7 cellular contexts compared by ENCODE assay signal in genomic region chr7:6590645-6591110, GRCh38. TPM values are rescaled to one million over a fixed set of nuclear protein-coding genes. Genes with fewer than 3 reads are reported as not detected.
DNase-seq lines count a peak whose midpoint lies in the region; ATAC-seq and TF ChIP-seq lines count a peak whose summit lies in the region.

No MANE protein-coding gene starts in this region.

- ATAC-seq in GM18867 (IDR thresholded peaks at IDR 0.05; ENCODE audit: unreplicated experiment) = peak; percentile 19
- ATAC-seq in HG03342 (IDR thresholded peaks at IDR 0.05; ENCODE audit: unreplicated experiment) = peak; percentile 23
- peak in 1 of 2 donors; percentile 26 for ATAC-seq in activated naive CD4-positive, alpha-beta T cell treated with anti-CD3 and anti-CD28 coated beads, Interleukin-2, amount 50 U/mL, for 72 hours

- no peak for TF ChIP-seq CTCF in suprapubic skin (IDR thresholded peaks at IDR 0.05)

- H3K36me3 ChIP-seq in suprapubic skin = peaks cover 35% of the 10 kb centered on the region

- H3K36me3 Mint-ChIP-seq in activated naive CD4-positive, alpha-beta T cell treated with anti-CD3 and anti-CD28 coated beads, Interleukin-2, amount 50 U/mL, for 72 hours = peaks cover 9 to 11% of the 10 kb centered on the region in 2 donors

- peak overlapping the region; percentile 89 for H3K4me3 ChIP-seq in suprapubic skin

- H3K27me3 ChIP-seq in suprapubic skin = no peaks in the 10 kb centered on the region

- H3K9me3 ChIP-seq in suprapubic skin = no peaks in the 10 kb centered on the region

- no peak for TF ChIP-seq EP300 in suprapubic skin (IDR thresholded peaks at IDR 0.05)

- peak overlapping the region; percentile 91 to 97 for H3K27ac Mint-ChIP-seq in activated naive CD4-positive, alpha-beta T cell treated with anti-CD3 and anti-CD28 coated beads, Interleukin-2, amount 50 U/mL, for 72 hours

- H3K4me1 ChIP-seq in suprapubic skin = peaks cover 16% of the 10 kb centered on the region

- TF ChIP-seq POLR2A in suprapubic skin (IDR thresholded peaks at IDR 0.05) = no peak

- H3K9me3 Mint-ChIP-seq in activated naive CD4-positive, alpha-beta T cell treated with anti-CD3 and anti-CD28 coated beads, Interleukin-2, amount 50 U/mL, for 72 hours = no peaks in the 10 kb centered on the region

- DNase-seq in activated naive CD4-positive, alpha-beta T cell treated with anti-CD3 and anti-CD28 coated beads, Interleukin-2, amount 50 U/mL, for 72 hours (ENCODE audit: low spot score in 2 of 2) = no peak
- DNase-seq in iris pigment epithelial cell (ENCODE audit: low read depth) = peak; percentile 31
- no peak for DNase-seq in suprapubic skin (ENCODE audit: low spot score in 2 of 2)
- DNase-seq in DMS53 treated with DMSO at 0.1 percent for 48 hours (lab: John Stamatoyannopoulos, UW; ENCODE audit: unreplicated experiment) = no peak
- DNase-seq in islet precursor cell = no peak

- H3K27ac ChIP-seq in suprapubic skin = peak overlapping the region; percentile 87

- 9% methylated on average over 10 of the region's 10 CpGs for WGBS in suprapubic skin

RNA-seq across cellular contexts. Expression of gene INTS15, which starts 0.9 kb away (rescaled TPM):
- 10 to 100 TPM; 22.5 to 26.2 TPM for total RNA-seq in activated naive CD4-positive, alpha-beta T cell treated with anti-CD3 and anti-CD28 coated beads, Interleukin-2, amount 50 U/mL, for 72 hours
- total RNA-seq in suprapubic skin = 10 to 100 TPM; 28.4 to 47.9 (median 39.4) TPM

RNA-seq across cellular contexts. Expression of gene ZDHHC4, which starts 13.4 kb away (rescaled TPM):
- 10 to 100 TPM; 25.7 to 40.6 TPM for total RNA-seq in activated naive CD4-positive, alpha-beta T cell treated with anti-CD3 and anti-CD28 coated beads, Interleukin-2, amount 50 U/mL, for 72 hours
- total RNA-seq in suprapubic skin = 10 to 100 TPM; 22.2 to 37.3 (median 26.2) TPM

RNA-seq across cellular contexts. Expression of gene ZNF853, which starts 24.7 kb away (rescaled TPM):
- total RNA-seq in activated naive CD4-positive, alpha-beta T cell treated with anti-CD3 and anti-CD28 coated beads, Interleukin-2, amount 50 U/mL, for 72 hours = 1 to 10 TPM in 1 of 2 donors, under 1 TPM in 1; 0.89 to 1.7 TPM
- total RNA-seq in suprapubic skin = 1 to 10 TPM; 1.6 to 4.6 (median 3.7) TPM

RNA-seq across cellular contexts. Expression of gene GRID2IP, which starts 39.4 kb away (rescaled TPM):
- total RNA-seq in activated naive CD4-positive, alpha-beta T cell treated with anti-CD3 and anti-CD28 coated beads, Interleukin-2, amount 50 U/mL, for 72 hours = under 1 TPM; 0.21 to 0.30 TPM
- 1 to 10 TPM in 1 of 4 donors, under 1 TPM in 3; 0.16 to 1.0 (median 0.62) TPM for total RNA-seq in suprapubic skin

RNA-seq across cellular contexts. Expression of gene ZNF316, which starts 46.4 kb away (rescaled TPM):
- total RNA-seq in activated naive CD4-positive, alpha-beta T cell treated with anti-CD3 and anti-CD28 coated beads, Interleukin-2, amount 50 U/mL, for 72 hours = 10 to 100 TPM; 23.2 to 28.9 TPM
- total RNA-seq in suprapubic skin = 10 to 100 TPM; 20.8 to 58.6 (median 30.6) TPM
